26 cellular contexts compared by ENCODE assay signal in the genomic region with DNA sequence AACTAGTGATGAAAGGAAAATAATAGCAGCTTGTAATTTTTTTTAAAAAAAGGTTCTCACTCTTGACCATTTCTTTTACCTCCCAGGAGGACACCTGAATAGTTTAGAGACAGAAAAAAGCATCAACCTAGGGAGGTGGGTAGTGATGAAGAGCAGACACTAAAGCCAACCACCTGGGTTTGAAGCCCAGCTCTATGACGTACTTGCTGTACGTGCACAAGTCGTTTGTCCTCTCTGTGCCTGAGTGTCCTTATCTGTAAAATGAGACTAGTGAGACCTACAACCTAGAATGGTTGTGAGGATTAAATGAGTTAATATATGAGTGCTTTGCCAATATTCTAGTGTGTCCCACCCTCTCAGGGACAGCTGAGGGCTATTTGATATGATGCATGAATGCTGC.
"Had no signal": no experiment of that assay in that cellular context is flagged by ENCODE, and none has a peak within 500 bp of the region (broad histone marks: within the 10 kb centered on the region; RNA-seq: fewer than 3 reads in every experiment).

No MANE protein-coding gene starts in this region.

- H3K27me3 ChIP-seq: pancreas, sigmoid colon, spleen, suprapubic skin, tibial artery, uterus had no signal

- H3K9me3 ChIP-seq: lower lobe of right lung, pancreas, prostate gland, sigmoid colon, spleen, suprapubic skin, thoracic aorta, tibial artery, uterus had no signal

- H3K36me3 ChIP-seq: lower lobe of right lung, pancreas, prostate gland, sigmoid colon, suprapubic skin, thoracic aorta, tibial artery, uterus had no signal

- DNase-seq: islet precursor cell; lower lobe of right lung; mammary epithelial cell; mesenchymal stem cell; naive thymus-derived CD8-positive, alpha-beta T cell; nucleus accumbens; pancreas; posterior cingulate gyrus; retina; right cardiac atrium; sigmoid colon; small intestine; spleen; stimulated activated CD4-positive, alpha-beta T cell treated with anti-CD3 and anti-CD28 coated beads, Interleukin-4, amount 100 ng/mL, for 24 hours; stimulated activated naive CD4-positive, alpha-beta T cell; tibial artery; trophoblast cell; uterus had no signal

- H3K27ac Mint-ChIP-seq: naive thymus-derived CD8-positive, alpha-beta T cell; nephron; stimulated activated effector memory CD8-positive, alpha-beta T cell treated with anti-CD3 and anti-CD28 coated beads, Interleukin-12 subunit alpha, Interleukin-12 subunit beta, amount 100 ng/mL, for 72 hours; stimulated activated naive CD8-positive, alpha-beta T cell treated with anti-CD3 and anti-CD28 coated beads, Interleukin-15, Interleukin-2, amounts not matched to agents 100 ng/mL and 50 ng/mL, for 24 hours had no signal

- H3K4me3 Mint-ChIP-seq: naive thymus-derived CD8-positive, alpha-beta T cell; nephron; neural crest cell; stimulated activated effector memory CD8-positive, alpha-beta T cell treated with anti-CD3 and anti-CD28 coated beads, Interleukin-12 subunit alpha, Interleukin-12 subunit beta, amount 100 ng/mL, for 72 hours; stimulated activated naive CD8-positive, alpha-beta T cell treated with anti-CD3 and anti-CD28 coated beads, Interleukin-15, Interleukin-2, amounts not matched to agents 100 ng/mL and 50 ng/mL, for 24 hours had no signal

- FAIRE-seq: pancreas, small intestine had no signal

- H3K4me1 ChIP-seq: prostate gland, uterus had no signal

- H3K4me3 ChIP-seq: lower lobe of right lung, pancreas, prostate gland, sigmoid colon, spleen, suprapubic skin, thoracic aorta, tibial artery, uterus had no signal

- H3K9me3 Mint-ChIP-seq: naive thymus-derived CD8-positive, alpha-beta T cell; nephron; neural crest cell; stimulated activated effector memory CD8-positive, alpha-beta T cell treated with anti-CD3 and anti-CD28 coated beads, Interleukin-12 subunit alpha, Interleukin-12 subunit beta, amount 100 ng/mL, for 72 hours; stimulated activated naive CD8-positive, alpha-beta T cell treated with anti-CD3 and anti-CD28 coated beads, Interleukin-15, Interleukin-2, amounts not matched to agents 100 ng/mL and 50 ng/mL, for 24 hours had no signal

- H3K27ac ChIP-seq: lower lobe of right lung, pancreas, prostate gland, sigmoid colon, spleen, suprapubic skin, thoracic aorta, tibial artery, uterus had no signal

- ATAC-seq: left lobe of liver; lower lobe of right lung; naive thymus-derived CD8-positive, alpha-beta T cell; pancreas; right cardiac atrium; stimulated activated effector memory CD8-positive, alpha-beta T cell treated with anti-CD3 and anti-CD28 coated beads, Interleukin-12 subunit alpha, Interleukin-12 subunit beta, amount 100 ng/mL, for 72 hours had no signal
